In genomic region chr15:39888243-39888642, GRCh38 we compare ENCODE assay signal across 18 cellular contexts. TPM values are rescaled to one million over a fixed set of nuclear protein-coding genes. Genes with fewer than 3 reads are reported as not detected.
DNase-seq lines count a peak whose midpoint lies in the region; ATAC-seq and TF ChIP-seq lines count a peak whose summit lies in the region.
"Had no signal": no experiment of that assay in that cellular context is flagged by ENCODE, and none has a peak within 500 bp of the region (broad histone marks: within the 10 kb centered on the region; RNA-seq: fewer than 3 reads in every experiment).

No MANE protein-coding gene starts in this region.

- peaks cover 27% of the 10 kb centered on the region for H3F3A ChIP-seq in neural progenitor cell (ENCODE audit: low read depth)

- H3K36me3 ChIP-seq in Karpas-422 (ENCODE audit: insufficient read depth, low read length) (no peaks in the 10 kb centered on the region), neural progenitor cell (no peaks in the 10 kb centered on the region)
- H3K36me3 ChIP-seq: uterus had no signal

- no peaks in the 10 kb centered on the region for H3K79me2 ChIP-seq in Karpas-422 (ENCODE audit: low read length)
- peaks cover 46% of the 10 kb centered on the region for H3K79me2 ChIP-seq in neural progenitor cell (ENCODE audit: low read depth)

- no peaks in the 10 kb centered on the region for H3K9me3 ChIP-seq in Karpas-422 (ENCODE audit: low read length)
- no peaks in the 10 kb centered on the region for H3K9me3 ChIP-seq in neural progenitor cell (ENCODE audit: low read depth)
- H3K9me3 ChIP-seq: uterus had no signal

- H3K4me2 ChIP-seq in Karpas-422 (ENCODE audit: low read depth, low read length, poor library complexity, severe bottlenecking) (no peak overlapping the region), neural progenitor cell (peak overlapping the region; percentile 27)

- ATAC-seq in foreskin keratinocyte (no peak), HG03571 (IDR thresholded peaks at IDR 0.05; ENCODE audit: unreplicated experiment) (no peak), HG02852 (IDR thresholded peaks at IDR 0.05; ENCODE audit: unreplicated experiment) (no peak)
- ATAC-seq: activated CD8-positive, alpha-beta T cell treated with anti-CD3 and anti-CD28 coated beads, Interleukin-2, amount 10 ng/mL, durations not matched to agents 7 days and 5 days; naive thymus-derived CD4-positive, alpha-beta T cell had no signal

- H3K27me3 Mint-ChIP-seq in neural progenitor cell (ENCODE audit: insufficient read depth, low read depth) (peaks cover 2% of the 10 kb centered on the region), nephron progenitor cell (ENCODE audit: low read depth, poor library complexity) (peaks cover 4% of the 10 kb centered on the region)

- no peak for TF ChIP-seq CTCF in C4-2B (conservative IDR thresholded peaks at IDR 0.05)
- TF ChIP-seq CTCF in foreskin keratinocyte (conservative IDR thresholded peaks at IDR 0.05), result no peak
- TF ChIP-seq CTCF in neural progenitor cell (IDR thresholded peaks at IDR 0.05), result no peak
- TF ChIP-seq CTCF in nephron progenitor cell (IDR thresholded peaks at IDR 0.05), result no peak

- no peak overlapping the region for H3K9ac ChIP-seq in Karpas-422 (ENCODE audit: low read length)
- H3K9ac ChIP-seq in neural progenitor cell, result no peak overlapping the region

- DNase-seq in Karpas-422, result peak; percentile 32
- DNase-seq in foreskin keratinocyte, result no peak
- no peak for DNase-seq in neural progenitor cell (ENCODE audit: low spot score)
- no peak for DNase-seq in nephron progenitor cell
- no peak for DNase-seq in DMS153 treated with DMSO at 0.1 percent for 48 hours (lab: John Stamatoyannopoulos, UW; ENCODE audit: unreplicated experiment)
- DNase-seq: activated CD4-positive, alpha-beta T cell treated with anti-CD3 and anti-CD28 coated beads for 1 hour; activated CD8-positive, alpha-beta T cell treated with anti-CD3 and anti-CD28 coated beads, Interleukin-2, amount 10 ng/mL, durations not matched to agents 7 days and 5 days; activated naive CD4-positive, alpha-beta T cell; NCI-H1694 treated with DMSO at 0.1 percent for 48 hours; NCI-H2171 treated with DMSO at 0.1 percent for 48 hours; uterus had no signal

- H4K20me1 ChIP-seq in Karpas-422 (ENCODE audit: insufficient read depth, low read depth, low read length) (no peaks in the 10 kb centered on the region), neural progenitor cell (ENCODE audit: low read depth) (no peaks in the 10 kb centered on the region)

- H3K4me3 Mint-ChIP-seq in neural progenitor cell (no peak overlapping the region), nephron progenitor cell (no peak overlapping the region)
- H3K4me3 Mint-ChIP-seq: activated CD8-positive, alpha-beta T cell treated with anti-CD3 and anti-CD28 coated beads, Interleukin-2, amount 10 ng/mL, durations not matched to agents 7 days and 5 days; CD14-positive monocyte; memory B cell; naive thymus-derived CD4-positive, alpha-beta T cell had no signal

- H3K27ac Mint-ChIP-seq in neural progenitor cell, result no peak overlapping the region
- H3K27ac Mint-ChIP-seq in nephron progenitor cell, result no peak overlapping the region
- H3K27ac Mint-ChIP-seq: activated CD8-positive, alpha-beta T cell treated with anti-CD3 and anti-CD28 coated beads, Interleukin-2, amount 10 ng/mL, durations not matched to agents 7 days and 5 days; CD14-positive monocyte; naive thymus-derived CD4-positive, alpha-beta T cell had no signal

- no peaks in the 10 kb centered on the region for H3K9me2 ChIP-seq in Karpas-422 (replicated peaks; ENCODE audit: insufficient read depth, low read length)

- H3K4me1 ChIP-seq in Karpas-422 (ENCODE audit: low read length), result no peaks in the 10 kb centered on the region
- peaks cover 30% of the 10 kb centered on the region for H3K4me1 ChIP-seq in foreskin keratinocyte
- H3K4me1 ChIP-seq in neural progenitor cell, result peaks cover 47% of the 10 kb centered on the region
- H3K4me1 ChIP-seq: uterus had no signal

- H3K9me3 Mint-ChIP-seq in neural progenitor cell (no peaks in the 10 kb centered on the region), nephron progenitor cell (peaks cover 7% of the 10 kb centered on the region)
- H3K9me3 Mint-ChIP-seq: CD14-positive monocyte; memory B cell; naive thymus-derived CD4-positive, alpha-beta T cell had no signal

- peaks cover 6% of the 10 kb centered on the region for H3K4me1 Mint-ChIP-seq in neural progenitor cell
- H3K4me1 Mint-ChIP-seq in nephron progenitor cell, result peaks cover 14% of the 10 kb centered on the region
- H3K4me1 Mint-ChIP-seq: memory B cell; naive thymus-derived CD4-positive, alpha-beta T cell had no signal

- no peak overlapping the region for H2AFZ ChIP-seq in Karpas-422 (ENCODE audit: low read length)
- H2AFZ ChIP-seq in neural progenitor cell (replicated peaks), result no peak overlapping the region

- H3K4me3 ChIP-seq in Karpas-422 (ENCODE audit: low read length), result no peak overlapping the region
- no peak overlapping the region for H3K4me3 ChIP-seq in neural progenitor cell
- H3K4me3 ChIP-seq: uterus had no signal

- H3K27ac ChIP-seq in C4-2B, result peak overlapping the region; percentile 73
- H3K27ac ChIP-seq in Karpas-422 (ENCODE audit: low read length), result no peak overlapping the region
- H3K27ac ChIP-seq in foreskin keratinocyte, result peak overlapping the region; percentile 6
- no peak overlapping the region for H3K27ac ChIP-seq in neural progenitor cell
- H3K27ac ChIP-seq: HL-60, uterus had no signal

- H3K27me3 ChIP-seq in Karpas-422 (ENCODE audit: low read length), result no peaks in the 10 kb centered on the region
- H3K27me3 ChIP-seq in foreskin keratinocyte, result no peaks in the 10 kb centered on the region
- H3K27me3 ChIP-seq in neural progenitor cell, result no peaks in the 10 kb centered on the region
- H3K27me3 ChIP-seq: uterus had no signal

- H3K36me3 Mint-ChIP-seq in neural progenitor cell (no peaks in the 10 kb centered on the region), nephron progenitor cell (ENCODE audit: low read depth) (no peaks in the 10 kb centered on the region)
- H3K36me3 Mint-ChIP-seq: CD14-positive monocyte; memory B cell; naive thymus-derived CD4-positive, alpha-beta T cell had no signal

RNA-seq across cellular contexts. Expression of gene GPR176, which starts 31.8 kb away (rescaled TPM):
- 0.07 TPM in 1 of 2 replicates, not detected in the other for total RNA-seq in Karpas-422 (2014; rRNA removed; shearing (Covaris generic); ENCODE audit: low replicate concordance)
- total RNA-seq in foreskin keratinocyte, result 46.2 and 49.1 TPM in 2 replicates
- 18.3 and 23.0 TPM in 2 replicates for polyA plus RNA-seq in foreskin keratinocyte
- 20.6 and 36.4 TPM in 2 replicates for total RNA-seq in neural progenitor cell (ENCODE audit: low replicate concordance)
- total RNA-seq: activated CD8-positive, alpha-beta T cell treated with anti-CD3 and anti-CD28 coated beads, Interleukin-2, amount 10 ng/mL, durations not matched to agents 7 days and 5 days had no signal
- polyA plus RNA-seq: naive thymus-derived CD4-positive, alpha-beta T cell had no signal

RNA-seq across cellular contexts. Expression of gene EIF2AK4, which starts 45.7 kb away (rescaled TPM):
- total RNA-seq in Karpas-422 (2014; rRNA removed; shearing (Covaris generic); ENCODE audit: low replicate concordance), result 24.0 and 42.5 TPM in 2 replicates
- total RNA-seq in foreskin keratinocyte, result 88.4 and 101 TPM in 2 replicates
- polyA plus RNA-seq in foreskin keratinocyte, result 52.0 and 64.4 TPM in 2 replicates
- 55.9 and 62.9 TPM in 2 replicates for total RNA-seq in neural progenitor cell (ENCODE audit: low replicate concordance)

Comparison
In these comparisons a context has a peak if more than half of its experiments do, and no peak if none do; other contexts are left out.
1. H3K27ac ChIP-seq: peak in C4-2B (single experiment) and foreskin keratinocyte (single experiment); none in Karpas-422 (single experiment) and neural progenitor cell (single experiment).
2. RNA of gene GPR176, which starts 31.8 kb away (total RNA-seq): 46.2 to 49.1 TPM in foreskin keratinocyte and 20.6 to 36.4 TPM in neural progenitor cell; 0.07 TPM in Karpas-422; every median in the first group is over 10 times any median in the second.